Comparison of ENCODE assay signal across 8 cellular contexts in the genomic region with DNA sequence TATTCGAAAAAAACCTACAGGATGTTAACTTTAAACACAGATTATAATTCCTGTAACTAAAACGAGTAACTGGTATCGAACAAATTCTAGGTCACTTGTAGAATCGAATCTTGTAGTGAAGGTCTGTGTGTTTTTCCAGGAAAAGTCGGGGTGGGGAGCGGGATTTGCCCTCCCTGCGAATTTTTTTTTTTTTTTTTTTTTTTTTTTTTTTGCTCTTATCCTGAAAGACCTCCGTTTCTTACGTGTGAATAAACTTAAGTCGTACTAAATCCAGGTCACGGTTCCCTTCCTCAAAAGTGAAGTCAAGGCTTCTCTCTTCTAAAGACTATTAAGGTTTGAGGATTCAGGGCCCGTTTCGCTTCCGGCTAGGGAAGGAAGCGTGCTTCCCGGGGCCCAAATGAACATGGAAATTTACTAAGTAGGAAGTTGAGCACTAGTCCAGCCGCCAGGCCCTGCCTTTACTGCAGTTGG. TPM values are rescaled to one million over a fixed set of nuclear protein-coding genes. Genes with fewer than 3 reads are reported as not detected.
DNase-seq lines count a peak whose midpoint lies in the region; ATAC-seq, FAIRE-seq and TF ChIP-seq lines count a peak whose summit lies in the region.

No MANE protein-coding gene starts in this region.

- no peaks in the 10 kb centered on the region for H3K27me3 ChIP-seq in CD4-positive, CD25-positive, alpha-beta regulatory T cell (ENCODE audit: control insufficient read depth, insufficient read depth, low read length)
- H3K27me3 ChIP-seq in keratinocyte (ENCODE audit: control insufficient read depth, extremely low read depth, insufficient read depth, low read length) = no peaks in the 10 kb centered on the region

- H3K9me3 ChIP-seq in CD4-positive, CD25-positive, alpha-beta regulatory T cell (ENCODE audit: control insufficient read depth in 2 of 2, low read length in 2 of 2) = no peaks in the 10 kb centered on the region
- H3K9me3 ChIP-seq in keratinocyte (ENCODE audit: control insufficient read depth, low read depth, low read length) = no peaks in the 10 kb centered on the region

- no peak for ATAC-seq in CD4-positive, CD25-positive, alpha-beta regulatory T cell (ENCODE audit: low read depth in 2 of 2)
- ATAC-seq in GM21526 (IDR thresholded peaks at IDR 0.05; ENCODE audit: low FRiP score, unreplicated experiment) = no peak

- peak overlapping the region; percentile 81 for H2AFZ ChIP-seq in keratinocyte (ENCODE audit: control insufficient read depth, low read length)

- no peak for DNase-seq in CD4-positive, CD25-positive, alpha-beta regulatory T cell
- DNase-seq in Jurkat, Clone E6-1 (ENCODE audit: low read depth, low spot score) = peak; percentile 46
- DNase-seq in activated naive CD8-positive, alpha-beta T cell treated with anti-CD3 and anti-CD28 coated beads for 36 hours = no peak
- DNase-seq in keratinocyte (ENCODE audit: low read depth, low spot score) = no peak
- DNase-seq in substantia nigra (lab: John Stamatoyannopoulos, UW) = no peak
- DNase-seq in NCI-H1417 treated with DMSO at 0.1 percent for 48 hours (lab: John Stamatoyannopoulos, UW) = no peak
- no peak for DNase-seq in effector CD4-positive, alpha-beta T cell

- peak overlapping the region; percentile 98 for H3K4me2 ChIP-seq in keratinocyte (ENCODE audit: control insufficient read depth, extremely low read depth, insufficient read depth, low read depth, low read length)

- H3K27ac Mint-ChIP-seq in CD4-positive, CD25-positive, alpha-beta regulatory T cell = peak overlapping the region; percentile 84 to 88 (median 87)
- H3K27ac Mint-ChIP-seq in activated naive CD8-positive, alpha-beta T cell treated with anti-CD3 and anti-CD28 coated beads for 36 hours = peak overlapping the region; percentile 98

- H3K4me3 ChIP-seq in CD4-positive, CD25-positive, alpha-beta regulatory T cell (ENCODE audit: low read depth, low read length) = peak overlapping the region; percentile 88
- peak overlapping the region; percentile 73 for H3K4me3 ChIP-seq in Jurkat, Clone E6-1 (ENCODE audit: low read length)
- peak overlapping the region; percentile 49 to 85 (median 78) for H3K4me3 ChIP-seq in keratinocyte (ENCODE audit: control insufficient read depth in 2 of 3, extremely low read depth in 1 of 3, insufficient read depth in 2 of 3, low read depth in 1 of 3, low read length in 3 of 3)

- FAIRE-seq in keratinocyte (lab: Jason Lieb, UNC) = no peak

- peaks cover 34 to 57% (median 43%) of the 10 kb centered on the region in 4 donors for H3K4me1 Mint-ChIP-seq in CD4-positive, CD25-positive, alpha-beta regulatory T cell
- H3K4me1 Mint-ChIP-seq in activated naive CD8-positive, alpha-beta T cell treated with anti-CD3 and anti-CD28 coated beads for 36 hours = peaks cover 39% of the 10 kb centered on the region

- peaks cover 37% of the 10 kb centered on the region for H3K4me1 ChIP-seq in CD4-positive, CD25-positive, alpha-beta regulatory T cell (ENCODE audit: control insufficient read depth, insufficient read depth, low read length, poor library complexity, severe bottlenecking)
- H3K4me1 ChIP-seq in keratinocyte (ENCODE audit: control insufficient read depth, extremely low read depth, insufficient read depth, low read length) = peaks cover 28% of the 10 kb centered on the region

- H3K4me3 Mint-ChIP-seq in CD4-positive, CD25-positive, alpha-beta regulatory T cell = peak overlapping the region; percentile 90 to 97 (median 92)
- H3K4me3 Mint-ChIP-seq in activated naive CD8-positive, alpha-beta T cell treated with anti-CD3 and anti-CD28 coated beads for 36 hours = peak overlapping the region; percentile 95

- no peaks in the 10 kb centered on the region for H3K36me3 ChIP-seq in CD4-positive, CD25-positive, alpha-beta regulatory T cell (ENCODE audit: control insufficient read depth, insufficient read depth, low read length)
- H3K36me3 ChIP-seq in keratinocyte (ENCODE audit: control insufficient read depth in 2 of 2, extremely low read depth in 1 of 2, insufficient read depth in 2 of 2, low read length in 2 of 2) = no peaks in the 10 kb centered on the region

- peak overlapping the region; percentile 93 for H3K9ac ChIP-seq in keratinocyte (ENCODE audit: control insufficient read depth, extremely low read depth, insufficient read depth, low read length)

- H3K79me2 ChIP-seq in keratinocyte (ENCODE audit: control insufficient read depth, insufficient read depth, low read length) = peaks cover 33% of the 10 kb centered on the region

- peak overlapping the region; percentile 81 for H3K27ac ChIP-seq in CD4-positive, CD25-positive, alpha-beta regulatory T cell (ENCODE audit: insufficient read depth, low read length, poor library complexity, severe bottlenecking)
- H3K27ac ChIP-seq in keratinocyte (ENCODE audit: control insufficient read depth, insufficient read depth, low read length) (peak overlapping the region; percentile 92), substantia nigra (ENCODE audit: low read depth, low read length, poor library complexity, severe bottlenecking) (peak overlapping the region; percentile 98)

- H4K20me1 ChIP-seq in keratinocyte (ENCODE audit: control insufficient read depth, extremely low read depth, insufficient read depth, low read length) = no peaks in the 10 kb centered on the region

- TF ChIP-seq CTCF in keratinocyte (optimal IDR thresholded peaks at IDR 0.05 in 1 of 3, IDR thresholded peaks at IDR 0.05 in 1 of 3, conservative IDR thresholded peaks at IDR 0.05 in 1 of 3; ENCODE audit: extremely low read depth in 1 of 3, insufficient read depth in 2 of 3, low read length in 3 of 3) = no peak

- H3K36me3 Mint-ChIP-seq in CD4-positive, CD25-positive, alpha-beta regulatory T cell = peaks cover 7% of the 10 kb centered on the region
- H3K36me3 Mint-ChIP-seq in activated naive CD8-positive, alpha-beta T cell treated with anti-CD3 and anti-CD28 coated beads for 36 hours = peaks cover 4% of the 10 kb centered on the region

- dilution Hi-C loops in keratinocyte (cut with MboI; ENCODE audit: extremely low pct_ligation_motif_present, low sequenced_read_pairs) = no loop called here

- H3K27me3 Mint-ChIP-seq in CD4-positive, CD25-positive, alpha-beta regulatory T cell = no peaks in the 10 kb centered on the region
- no peaks in the 10 kb centered on the region for H3K27me3 Mint-ChIP-seq in activated naive CD8-positive, alpha-beta T cell treated with anti-CD3 and anti-CD28 coated beads for 36 hours

- H3K9me1 ChIP-seq in keratinocyte (ENCODE audit: control insufficient read depth, extremely low read depth, insufficient read depth, low read length) = no peaks in the 10 kb centered on the region

- H3K9me3 Mint-ChIP-seq in CD4-positive, CD25-positive, alpha-beta regulatory T cell = no peaks in the 10 kb centered on the region
- no peaks in the 10 kb centered on the region for H3K9me3 Mint-ChIP-seq in activated naive CD8-positive, alpha-beta T cell treated with anti-CD3 and anti-CD28 coated beads for 36 hours

RNA-seq across cellular contexts. Expression of a gene that starts 0.8 kb away (rescaled TPM):
- total RNA-seq in CD4-positive, CD25-positive, alpha-beta regulatory T cell = 61.6 TPM
- polyA plus RNA-seq in CD4-positive, CD25-positive, alpha-beta regulatory T cell = 10 to 100 TPM; 27.6 to 38.8 (median 33.6) TPM
- 23.9 TPM for polyA plus RNA-seq in Jurkat, Clone E6-1 (2012; ENCODE audit: insufficient read depth, insufficient read length)
- 10 to 100 TPM; 43.7 to 48.5 TPM for total RNA-seq in activated naive CD8-positive, alpha-beta T cell treated with anti-CD3 and anti-CD28 coated beads for 36 hours
- 16.5 to 28.8 TPM (median 25.8 TPM) in 3 replicates for polyA plus RNA-seq in keratinocyte
- polyA plus RNA-seq in keratinocyte (2011; ENCODE audit: low read depth) = 24.8 TPM
- polyA plus RNA-seq in keratinocyte (2011; cell fraction: cytosol; rRNA removed) = 16.9 and 25.9 TPM in 2 replicates
- polyA plus RNA-seq in keratinocyte (2011; cell fraction: nucleus; rRNA removed) = 22.1 and 22.2 TPM in 2 replicates
- 10.2 and 24.2 TPM in 2 replicates for polyA plus RNA-seq in keratinocyte (2012; ENCODE audit: low replicate concordance)
- 27.2 to 50.6 TPM (median 29.0 TPM) in 3 replicates for polyA minus RNA-seq in keratinocyte
- polyA minus RNA-seq in keratinocyte (2011; cell fraction: cytosol; rRNA and poly(A)+ RNA removed) = 32.8 TPM
- 33.4 and 63.0 TPM in 2 replicates for polyA minus RNA-seq in keratinocyte (2011; cell fraction: nucleus; rRNA and poly(A)+ RNA removed)
